ENCODE assay signal across 8 cellular contexts in the genomic region with DNA sequence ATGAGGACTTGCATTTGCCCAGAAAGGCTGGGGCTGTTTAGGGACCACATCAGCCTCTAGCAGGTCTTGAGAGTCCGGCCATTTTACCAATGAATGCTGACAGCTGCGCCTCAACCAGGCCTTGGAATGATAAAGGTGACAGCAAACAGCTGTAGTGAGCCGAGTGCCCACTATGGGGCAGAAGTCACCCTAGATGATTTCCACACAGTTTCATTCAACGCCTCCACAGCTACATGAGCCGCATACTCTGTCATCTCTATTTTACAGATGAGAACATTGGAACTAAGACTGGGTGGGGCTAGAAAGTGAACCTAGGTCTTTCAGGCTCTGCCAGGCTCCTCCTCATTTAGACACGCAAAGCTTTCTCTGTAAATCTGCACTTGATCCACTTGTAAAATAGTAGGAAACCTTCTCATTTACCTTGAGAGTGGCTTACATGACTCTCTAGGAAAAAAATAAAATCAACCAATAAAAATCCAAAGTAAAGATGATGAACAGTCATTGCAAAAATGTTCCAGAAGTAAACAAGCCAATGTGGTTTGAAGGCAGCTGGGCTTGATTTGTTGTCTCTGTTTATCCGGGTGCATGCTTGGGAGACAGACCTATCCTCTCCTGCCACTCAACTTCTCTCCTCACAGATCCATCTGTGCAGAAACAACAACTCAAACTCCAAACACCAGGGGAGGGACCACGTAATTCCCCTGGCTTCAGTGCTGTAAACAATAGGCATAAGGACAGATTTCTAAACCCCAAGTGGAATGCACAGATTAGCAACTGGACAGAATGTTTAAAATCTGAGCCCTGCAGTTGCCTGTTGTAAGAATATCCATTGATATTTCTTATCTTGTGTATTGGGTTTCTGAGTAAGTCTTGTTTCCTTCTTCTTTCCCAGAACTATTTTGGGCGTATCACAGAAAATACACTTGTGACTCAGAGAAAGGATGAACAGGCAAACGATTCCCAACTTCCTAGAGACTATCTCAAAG. TPM values are rescaled to one million over a fixed set of nuclear protein-coding genes. Genes with fewer than 3 reads are reported as not detected.
DNase-seq lines count a peak whose midpoint lies in the region; ATAC-seq and TF ChIP-seq lines count a peak whose summit lies in the region.

No MANE protein-coding gene starts in this region.

- TF ChIP-seq POLR2A in vagina (IDR thresholded peaks at IDR 0.05), result no peak

- no peaks in the 10 kb centered on the region for H3K9me3 ChIP-seq in vagina

- no peak overlapping the region for H3K4me3 ChIP-seq in fibroblast of villous mesenchyme (ENCODE audit: low read depth, low read length)
- no peak overlapping the region for H3K4me3 ChIP-seq in vagina

- ATAC-seq in HG02571 (IDR thresholded peaks at IDR 0.05; ENCODE audit: unreplicated experiment) (peak; percentile 71), omental fat pad (ENCODE audit: low FRiP score) (peak; percentile 47), HG03460 (IDR thresholded peaks at IDR 0.05; ENCODE audit: unreplicated experiment) (no peak)

- intact Hi-C loops in vagina (cut with DNase I), result no loop called here

- peak overlapping the region; percentile 78 for H3K27ac ChIP-seq in vagina

- no peaks in the 10 kb centered on the region for H3K27me3 ChIP-seq in vagina

- peak; percentile 62 for DNase-seq in EL
- DNase-seq in NCI-H748 treated with DMSO at 0.1 percent for 48 hours (lab: John Stamatoyannopoulos, UW), result peak; percentile 36
- peak; percentile 29 for DNase-seq in activated T-cell treated with anti-CD3 and anti-CD28 coated beads, Interleukin-2, amount 50 U/mL, for 1 hour
- DNase-seq in fibroblast of villous mesenchyme (ENCODE audit: low read depth), result peak; percentile 96
- DNase-seq in omental fat pad (ENCODE audit: low spot score), result no peak
- peak in 1 of 2 donors; percentile 81 for DNase-seq in vagina (ENCODE audit: extremely low spot score in 2 of 2)

- peaks cover 0 to 3% of the 10 kb centered on the region in 2 donors for H3K36me3 ChIP-seq in vagina

- TF ChIP-seq CTCF in fibroblast of villous mesenchyme (IDR thresholded peaks at IDR 0.05; ENCODE audit: insufficient read depth, low read depth, low read length), result peak; percentile 69
- TF ChIP-seq CTCF in omental fat pad (IDR thresholded peaks at IDR 0.05), result no peak
- peak; percentile 18 to 65 (median 28) for TF ChIP-seq CTCF in vagina (IDR thresholded peaks at IDR 0.05)

- peaks cover 33% of the 10 kb centered on the region for H3K4me1 ChIP-seq in vagina

RNA-seq across cellular contexts. Expression of gene LDHAL6B, which starts 31.5 kb away (rescaled TPM):
- not detected in 2 replicates for total RNA-seq in fibroblast of villous mesenchyme
- total RNA-seq in omental fat pad, result not detected
- total RNA-seq in vagina, result not detected

Comparison
In these comparisons a context has a peak if more than half of its experiments do, and no peak if none do; other contexts are left out.
1. CTCF ChIP-seq: peak in fibroblast of villous mesenchyme (single experiment) and vagina (3 of 3); none in omental fat pad (0 of 3).